Comparison of ENCODE assay signal across 24 cellular contexts in genomic region chr10:45155784-45156183, GRCh38.
A peak's percentile ranks its signal among the peaks of the same experiment; 100 is the strongest.
DNase-seq lines count a peak whose midpoint lies in the region; ATAC-seq and TF ChIP-seq lines count a peak whose summit lies in the region.
"Had no signal": no experiment of that assay in that cellular context is flagged by ENCODE, and none has a peak within 500 bp of the region (broad histone marks: within the 10 kb centered on the region; RNA-seq: fewer than 3 reads in every experiment).

No MANE protein-coding gene starts in this region.

- no peak overlapping the region for H3K18ac ChIP-seq in mesendoderm (ENCODE audit: low read length)

- H3K23ac ChIP-seq in mesendoderm (ENCODE audit: low read length) = no peak overlapping the region

- no peak overlapping the region for H2AK5ac ChIP-seq in mesendoderm (ENCODE audit: low read length)

- H2BK120ac ChIP-seq in mesendoderm (ENCODE audit: low read depth, low read length) = no peak overlapping the region

- H3K79me1 ChIP-seq in mesendoderm (ENCODE audit: low read length) = no peaks in the 10 kb centered on the region

- no peaks in the 10 kb centered on the region for H3K79me2 ChIP-seq in mesendoderm (ENCODE audit: control insufficient read depth, insufficient read depth, low read length)

- no peaks in the 10 kb centered on the region for H3K27me3 ChIP-seq in H7 (ENCODE audit: control insufficient read depth, insufficient read depth, low read length)
- H3K27me3 ChIP-seq in mesendoderm (ENCODE audit: insufficient read depth, low read length, poor library complexity) = no peaks in the 10 kb centered on the region
- H3K27me3 ChIP-seq: gastroesophageal sphincter, upper lobe of right lung had no signal

- H3K56ac ChIP-seq in mesendoderm (ENCODE audit: low read length) = no peak overlapping the region

- H3K4me2 ChIP-seq in mesendoderm (ENCODE audit: low read length) = no peak overlapping the region

- H3K4me1 ChIP-seq in mesendoderm (ENCODE audit: control insufficient read depth, low read depth, low read length) = no peaks in the 10 kb centered on the region
- H3K4me1 ChIP-seq: gastroesophageal sphincter, upper lobe of right lung had no signal

- no peak overlapping the region for H3K27ac ChIP-seq in mesendoderm (ENCODE audit: low read depth, low read length)
- H3K27ac ChIP-seq: gastroesophageal sphincter, skin epidermis, upper lobe of right lung had no signal

- no peak overlapping the region for H3K4ac ChIP-seq in mesendoderm (ENCODE audit: low read depth, low read length)

- H3K36me3 ChIP-seq in H7 (replicated peaks; ENCODE audit: control insufficient read depth, insufficient read depth, low read length) (no peaks in the 10 kb centered on the region), mesendoderm (ENCODE audit: control insufficient read depth, insufficient read depth, low read length) (no peaks in the 10 kb centered on the region)
- H3K36me3 ChIP-seq: gastroesophageal sphincter, upper lobe of right lung had no signal

- H3K4me3 ChIP-seq in H7 (ENCODE audit: insufficient read depth, low read depth, low read length) = no peak overlapping the region
- no peak overlapping the region for H3K4me3 ChIP-seq in mesendoderm (ENCODE audit: low read length)
- H3K4me3 ChIP-seq: gastroesophageal sphincter, skin epidermis, upper lobe of right lung had no signal

- H2BK5ac ChIP-seq in mesendoderm (ENCODE audit: low read length) = no peak overlapping the region

- peak; percentile 0 for DNase-seq in NCI-H2171 treated with DMSO at 0.1 percent for 48 hours (lab: John Stamatoyannopoulos, UW)
- no peak for DNase-seq in NCI-H2171 (lab: John Stamatoyannopoulos, UW)
- DNase-seq in H7 = peak; percentile 34
- DNase-seq in mesendoderm = peak; percentile 11
- no peak for DNase-seq in activated CD4-positive, alpha-beta T cell treated with anti-CD3 and anti-CD28 coated beads for 1 hour
- no peak for DNase-seq in DMS53 treated with DMSO at 0.1 percent for 48 hours (lab: John Stamatoyannopoulos, UW; ENCODE audit: unreplicated experiment)
- no peak for DNase-seq in NK-92 (lab: John Stamatoyannopoulos, UW; ENCODE audit: unreplicated experiment)
- DNase-seq: activated CD4-positive, alpha-beta T cell treated with anti-CD3 and anti-CD28 coated beads, Interleukin-2, amount 50 U/mL, for 4 hours; activated CD8-positive, alpha-beta memory T cell treated with anti-CD3 and anti-CD28 coated beads, Interleukin-2, amount 10 ng/mL, durations not matched to agents 7 days and 5 days; activated gamma-delta T cell treated with Interleukin-2 at 50 U/mL for 16 hours; activated naive CD8-positive, alpha-beta T cell treated with anti-CD3 and anti-CD28 coated beads, Interleukin-2, amount 10 ng/mL, durations not matched to agents 7 days and 5 days; activated T-cell treated with anti-CD3 and anti-CD28 coated beads, Interleukin-2, amount 50 U/mL, for 48 hours; aorta; CD4-positive, alpha-beta T cell; effector CD4-positive, alpha-beta T cell; NCI-H1092 treated with DMSO at 0.1 percent for 48 hours; NCI-H187 treated with DMSO at 0.1 percent for 48 hours; NCI-H345; NCI-H69; stimulated activated naive CD4-positive, alpha-beta T cell treated with Interleukin-2 at 50 U/mL for 16 hours; upper lobe of right lung had no signal

- no peak overlapping the region for H4K5ac ChIP-seq in mesendoderm (ENCODE audit: low read length)

- ATAC-seq in SK-N-SH treated with all-trans-retinoic acid at 6 μM for 48 hours = peak; percentile 39; the same call in 1 of the 3 replicates
- ATAC-seq: activated CD8-positive, alpha-beta memory T cell treated with anti-CD3 and anti-CD28 coated beads, Interleukin-2, amount 10 ng/mL, durations not matched to agents 7 days and 5 days; gastroesophageal sphincter; upper lobe of right lung had no signal

- WGBS in mesendoderm (ENCODE audit: extremely low coverage, insufficient coverage, low lambda C conversion rate) = no CpG with 5 or more reads among the region's 5 CpGs

- H3K9ac ChIP-seq in mesendoderm (ENCODE audit: low read length) = no peak overlapping the region

- no peak overlapping the region for H2BK15ac ChIP-seq in mesendoderm (replicated peaks; ENCODE audit: low read depth)

- H4K8ac ChIP-seq in mesendoderm (ENCODE audit: low read depth, low read length) = no peak overlapping the region

TF ChIP-seq in SK-N-SH treated with all-trans-retinoic acid at 6 μM for 48 hours, 23 proteins besides CTCF, POLR2A, EP300 and RAD21:
- TF ChIP-seq TOX (CRISPR knock-in tag; IDR thresholded peaks at IDR 0.05; ENCODE audit: borderline replicate concordance) = no peak
- TF ChIP-seq ZNF70 (CRISPR knock-in tag; IDR thresholded peaks at IDR 0.05) = no peak
- TF ChIP-seq CSDC2 (CRISPR knock-in tag; IDR thresholded peaks at IDR 0.05) = no peak
- no peak for TF ChIP-seq POU6F1 (CRISPR knock-in tag; IDR thresholded peaks at IDR 0.05; ENCODE audit: borderline replicate concordance, low read depth)
- TF ChIP-seq ZFP30 (CRISPR knock-in tag; IDR thresholded peaks at IDR 0.05) = no peak
- no peak for TF ChIP-seq RARB (CRISPR knock-in tag; IDR thresholded peaks at IDR 0.05)
- no peak for TF ChIP-seq ZNF8 (CRISPR knock-in tag; IDR thresholded peaks at IDR 0.05)
- TF ChIP-seq, protein P1, sequence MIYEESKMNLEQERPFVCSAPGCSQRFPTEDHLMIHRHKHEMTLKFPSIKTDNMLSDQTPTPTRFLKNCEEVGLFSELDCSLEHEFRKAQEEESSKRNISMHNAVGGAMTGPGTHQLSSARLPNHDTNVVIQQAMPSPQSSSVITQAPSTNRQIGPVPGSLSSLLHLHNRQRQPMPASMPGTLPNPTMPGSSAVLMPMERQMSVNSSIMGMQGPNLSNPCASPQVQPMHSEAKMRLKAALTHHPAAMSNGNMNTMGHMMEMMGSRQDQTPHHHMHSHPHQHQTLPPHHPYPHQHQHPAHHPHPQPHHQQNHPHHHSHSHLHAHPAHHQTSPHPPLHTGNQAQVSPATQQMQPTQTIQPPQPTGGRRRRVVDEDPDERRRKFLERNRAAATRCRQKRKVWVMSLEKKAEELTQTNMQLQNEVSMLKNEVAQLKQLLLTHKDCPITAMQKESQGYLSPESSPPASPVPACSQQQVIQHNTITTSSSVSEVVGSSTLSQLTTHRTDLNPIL (CRISPR knock-in tag; IDR thresholded peaks at IDR 0.05; ENCODE audit: low read depth) = no peak
- TF ChIP-seq PPARA (CRISPR knock-in tag; IDR thresholded peaks at IDR 0.05; ENCODE audit: borderline replicate concordance) = no peak
- TF ChIP-seq ZC3H10 (CRISPR knock-in tag; IDR thresholded peaks at IDR 0.05) = no peak

Comparison
In these comparisons a context has a peak if more than half of its experiments do, and no peak if none do; other contexts are left out.
1. DNase-seq: peak in NCI-H2171 treated with DMSO at 0.1 percent for 48 hours (single experiment), H7 (single experiment) and mesendoderm (single experiment); none in NCI-H2171 (single experiment), activated CD4-positive, alpha-beta T cell treated with anti-CD3 and anti-CD28 coated beads for 1 hour (single experiment), DMS53 treated with DMSO at 0.1 percent for 48 hours (single experiment) and NK-92 (single experiment).